In genomic region chr1:8426996-8427395, GRCh38 we compare ENCODE assay signal across 12 cellular contexts.
DNase-seq lines count a peak whose midpoint lies in the region; ATAC-seq and TF ChIP-seq lines count a peak whose summit lies in the region.
"Had no signal": no experiment of that assay in that cellular context is flagged by ENCODE, and none has a peak within 500 bp of the region (broad histone marks: within the 10 kb centered on the region; RNA-seq: fewer than 3 reads in every experiment).

No MANE protein-coding gene starts in this region.

- H3K36me3 ChIP-seq in skeletal muscle tissue (ENCODE audit: control insufficient read depth in 3 of 3, insufficient read depth in 3 of 3, low read length in 3 of 3) (peaks cover 0 to under 1% (median 0%) of the 10 kb centered on the region in 3 donors), right lobe of liver (no peaks in the 10 kb centered on the region)
- H3K36me3 ChIP-seq: pancreas had no signal

- no peaks in the 10 kb centered on the region for H3K9me3 ChIP-seq in skeletal muscle tissue (ENCODE audit: control insufficient read depth in 3 of 3, low read length in 3 of 3)
- H3K9me3 ChIP-seq in right lobe of liver, result no peaks in the 10 kb centered on the region
- H3K9me3 ChIP-seq: pancreas had no signal

- H3K4me1 Mint-ChIP-seq in T-helper 1 cell treated with Interleukin-12 subunit alpha and Interleukin-12 subunit beta and Interleukin-4 antibody, amounts not matched to agents 30 μg/mL and 1 μg/mL, for 36 hours (ENCODE audit: low read depth), result peaks cover 64% of the 10 kb centered on the region

- DNase-seq in T-helper 1 cell, result no peak
- no peak for DNase-seq in activated naive CD4-positive, alpha-beta T cell treated with anti-CD3 and anti-CD28 coated beads, Interleukin-2, amount 50 U/mL, for 72 hours (ENCODE audit: low spot score in 2 of 2)
- DNase-seq in GM20000 (ENCODE audit: low spot score), result no peak
- no peak for DNase-seq in right lobe of liver
- DNase-seq: amygdala, EL, pancreas had no signal

- peak overlapping the region; percentile 73 for H3K27ac Mint-ChIP-seq in T-helper 1 cell treated with Interleukin-12 subunit alpha and Interleukin-12 subunit beta and Interleukin-4 antibody, amounts not matched to agents 30 μg/mL and 1 μg/mL, for 36 hours
- peak overlapping the region; percentile 58 to 81 for H3K27ac Mint-ChIP-seq in activated naive CD4-positive, alpha-beta T cell treated with anti-CD3 and anti-CD28 coated beads, Interleukin-2, amount 50 U/mL, for 72 hours

- no peak overlapping the region for H3K9ac ChIP-seq in skeletal muscle tissue (ENCODE audit: low read depth in 1 of 3, low read length in 3 of 3)

- peaks cover 44 to 57% (median 45%) of the 10 kb centered on the region in 3 donors for H3K4me1 ChIP-seq in skeletal muscle tissue (ENCODE audit: control insufficient read depth in 3 of 3, insufficient read depth in 3 of 3, low read length in 3 of 3)
- peaks cover 0 to 9% (median 2%) of the 10 kb centered on the region in 4 donors for H3K4me1 ChIP-seq in right lobe of liver

- peak overlapping the region; percentile 55 for H3K4me3 Mint-ChIP-seq in T-helper 1 cell treated with Interleukin-12 subunit alpha and Interleukin-12 subunit beta and Interleukin-4 antibody, amounts not matched to agents 30 μg/mL and 1 μg/mL, for 36 hours

- WGBS in right lobe of liver (ENCODE audit: insufficient coverage, low coverage, low lambda C conversion rate, missing lambda C conversion rate), result 100% methylated on average over 2 of the region's 4 CpGs

- ATAC-seq in HG02973 (IDR thresholded peaks at IDR 0.05; ENCODE audit: unreplicated experiment) (peak; percentile 1), GM18519 (IDR thresholded peaks at IDR 0.05; ENCODE audit: low FRiP score, unreplicated experiment) (no peak), right lobe of liver (no peak)
- no peak for ATAC-seq in activated naive CD4-positive, alpha-beta T cell treated with anti-CD3 and anti-CD28 coated beads, Interleukin-2, amount 50 U/mL, for 72 hours
- ATAC-seq: pancreas had no signal

- peaks cover 16% of the 10 kb centered on the region for H3K36me3 Mint-ChIP-seq in T-helper 1 cell treated with Interleukin-12 subunit alpha and Interleukin-12 subunit beta and Interleukin-4 antibody, amounts not matched to agents 30 μg/mL and 1 μg/mL, for 36 hours (ENCODE audit: low read depth)
- H3K36me3 Mint-ChIP-seq in activated naive CD4-positive, alpha-beta T cell treated with anti-CD3 and anti-CD28 coated beads, Interleukin-2, amount 50 U/mL, for 72 hours, result peaks cover 7 to 39% of the 10 kb centered on the region in 2 donors

- TF ChIP-seq POLR2A in right lobe of liver (IDR thresholded peaks at IDR 0.05), result no peak

- no peaks in the 10 kb centered on the region for H3K27me3 Mint-ChIP-seq in T-helper 1 cell treated with Interleukin-12 subunit alpha and Interleukin-12 subunit beta and Interleukin-4 antibody, amounts not matched to agents 30 μg/mL and 1 μg/mL, for 36 hours (ENCODE audit: low read depth)

- intact Hi-C loops in right lobe of liver (cut with DNase I), result no loop called here

- H3K27me3 ChIP-seq in skeletal muscle tissue (ENCODE audit: control insufficient read depth in 3 of 3, insufficient read depth in 3 of 3, low read length in 3 of 3) (no peaks in the 10 kb centered on the region), right lobe of liver (no peaks in the 10 kb centered on the region)
- H3K27me3 ChIP-seq: pancreas had no signal

- H3K9me3 Mint-ChIP-seq in T-helper 1 cell treated with Interleukin-12 subunit alpha and Interleukin-12 subunit beta and Interleukin-4 antibody, amounts not matched to agents 30 μg/mL and 1 μg/mL, for 36 hours, result no peaks in the 10 kb centered on the region
- H3K9me3 Mint-ChIP-seq in activated naive CD4-positive, alpha-beta T cell treated with anti-CD3 and anti-CD28 coated beads, Interleukin-2, amount 50 U/mL, for 72 hours, result peaks cover 0 to 5% of the 10 kb centered on the region in 2 donors

- TF ChIP-seq CTCF in GM20000 (IDR thresholded peaks at IDR 0.05; ENCODE audit: extremely low read depth, missing control alignments) (no peak), right lobe of liver (IDR thresholded peaks at IDR 0.05) (no peak)

- peak overlapping the region; percentile 67 for H3K27ac ChIP-seq in skeletal muscle tissue (ENCODE audit: low read depth, low read length)
- H3K27ac ChIP-seq in right lobe of liver, result peak overlapping the region in 1 of 3 donors; percentile 20
- H3K27ac ChIP-seq: 22Rv1 had no signal

- peak overlapping the region in 1 of 3 donors; percentile 18 for H3K4me3 ChIP-seq in skeletal muscle tissue (ENCODE audit: low read length in 3 of 3)
- no peak overlapping the region for H3K4me3 ChIP-seq in right lobe of liver
- H3K4me3 ChIP-seq: pancreas had no signal
